ENCODE assay signal across 8 cellular contexts in genomic region chr3:149658444-149659172, GRCh38. TPM values are rescaled to one million over a fixed set of nuclear protein-coding genes. Genes with fewer than 3 reads are reported as not detected.
DNase-seq lines count a peak whose midpoint lies in the region; ATAC-seq and TF ChIP-seq lines count a peak whose summit lies in the region.

No MANE protein-coding gene starts in this region.

- peaks cover 17% of the 10 kb centered on the region for H3K36me3 Mint-ChIP-seq in WTC11

- H3K36me3 ChIP-seq in MG63 (peaks cover 30% of the 10 kb centered on the region), endocrine pancreas (ENCODE audit: control insufficient read depth, insufficient read depth, low read length) (no peaks in the 10 kb centered on the region), stomach (no peaks in the 10 kb centered on the region)

- H3K4me1 ChIP-seq in endocrine pancreas (ENCODE audit: control insufficient read depth, insufficient read depth, low read length) (no peaks in the 10 kb centered on the region), stomach (peaks cover 24 to 57% (median 36%) of the 10 kb centered on the region in 4 donors)

- CTCF ChIA-PET in WTC11 (lab: Charles Lee), result interaction anchor here (0.9 to 2.3 kb wide), 9 partner anchors 12 to 146 kb away, joined by 3 to 22 read pairs (median 4); no protein-coding TSS in a partner anchor

- POLR2A ChIA-PET in WTC11 (lab: Charles Lee), result interaction anchor here (0.5 to 3.4 kb wide), 23 partner anchors 10 to 751 kb away, joined by 3 to 33 read pairs (median 4); partner anchors contain the start of genes COMMD2 and RNF13

- H3K9ac ChIP-seq in endocrine pancreas (ENCODE audit: control insufficient read depth, insufficient read depth, low read length), result peak overlapping the region; percentile 65

- TF ChIP-seq CTCF in WTC11 (IDR thresholded peaks at IDR 0.05), result no peak
- TF ChIP-seq CTCF in stomach (IDR thresholded peaks at IDR 0.05), result no peak

- H3K9me3 ChIP-seq in MG63, result no peaks in the 10 kb centered on the region
- H3K9me3 ChIP-seq in endocrine pancreas (ENCODE audit: control insufficient read depth, low read length), result no peaks in the 10 kb centered on the region
- H3K9me3 ChIP-seq in stomach, result no peaks in the 10 kb centered on the region

- peak; percentile 15 for ATAC-seq in WTC11

- DNase-seq in activated CD4-positive, alpha-beta T cell treated with anti-CD3 and anti-CD28 coated beads for 48 hours, result peak; percentile 50
- no peak for DNase-seq in activated CD4-positive, alpha-beta T cell treated with anti-CD3 and anti-CD28 coated beads, Interleukin-2, amount 50 U/mL, for 4 hours
- peak; percentile 91 for DNase-seq in HCEC 1CT
- DNase-seq in MG63, result peak; percentile 87
- DNase-seq in WTC11 (ENCODE audit: low spot score), result peak; percentile 72
- peak; percentile 74 to 87 for DNase-seq in lung microvascular endothelial cell (ENCODE audit: low read depth in 2 of 2)
- DNase-seq in stomach, result peak; percentile 70

- H3K27ac Mint-ChIP-seq in WTC11, result peak overlapping the region; percentile 99

- H3K4me1 Mint-ChIP-seq in WTC11, result peaks cover 66% of the 10 kb centered on the region

- intact Hi-C loops in stomach (cut with DNase I; ENCODE audit: low total_unique reads), result loop anchor here (10.0 kb wide), 1 partner anchor 84 kb away; no protein-coding TSS in a partner anchor

- no peaks in the 10 kb centered on the region for H3K9me3 Mint-ChIP-seq in WTC11

- H3K27ac ChIP-seq in stomach, result peak overlapping the region; percentile 86 to 99 (median 96)

- H3K27me3 ChIP-seq in MG63, result no peaks in the 10 kb centered on the region
- H3K27me3 ChIP-seq in endocrine pancreas (ENCODE audit: control insufficient read depth, insufficient read depth, low read length), result no peaks in the 10 kb centered on the region
- peaks cover 0 to 27% (median 0%) of the 10 kb centered on the region in 3 donors for H3K27me3 ChIP-seq in stomach

- H3K4me3 ChIP-seq in MG63 (peak overlapping the region; percentile 87), endocrine pancreas (ENCODE audit: control insufficient read depth, insufficient read depth, low read length) (peak overlapping the region; percentile 19), stomach (peak overlapping the region; percentile 63 to 78 (median 73))

- TF ChIP-seq EP300 in stomach (IDR thresholded peaks at IDR 0.05), result peak; percentile 41

- no peak for TF ChIP-seq POLR2A in stomach (IDR thresholded peaks at IDR 0.05)

- 3 to 8% (median 3%) methylated on average over 14 to 33 of the region's 33 CpGs for WGBS in stomach, 5 donors

- H3K4me3 Mint-ChIP-seq in WTC11, result peak overlapping the region; percentile 90

- no peaks in the 10 kb centered on the region; the same call in 1 of the 2 replicates for H3K27me3 Mint-ChIP-seq in WTC11 (ENCODE audit: low read depth)

TF ChIP-seq in WTC11, 78 proteins besides CTCF, POLR2A, EP300 and RAD21 (continues in another document):
- TF ChIP-seq ZNF396 (CRISPR knock-in tag; IDR thresholded peaks at IDR 0.05; ENCODE audit: borderline replicate concordance), result no peak
- no peak for TF ChIP-seq ZNF121 (CRISPR knock-in tag; IDR thresholded peaks at IDR 0.05)
- no peak for TF ChIP-seq GRHL2 (CRISPR knock-in tag; IDR thresholded peaks at IDR 0.05; ENCODE audit: insufficient replicate concordance, severe bottlenecking)
- no peak for TF ChIP-seq FOXP1 (CRISPR knock-in tag; IDR thresholded peaks at IDR 0.05; ENCODE audit: borderline replicate concordance)
- no peak for TF ChIP-seq MYBL2 (CRISPR knock-in tag; IDR thresholded peaks at IDR 0.05)
- TF ChIP-seq FOXK1 (CRISPR knock-in tag; IDR thresholded peaks at IDR 0.05), result no peak
- no peak for TF ChIP-seq USF2 (CRISPR knock-in tag; IDR thresholded peaks at IDR 0.05)
- TF ChIP-seq ZNF423 (CRISPR knock-in tag; IDR thresholded peaks at IDR 0.05), result peak; percentile 78
- no peak for TF ChIP-seq ZBTB43 (CRISPR knock-in tag; IDR thresholded peaks at IDR 0.05)
- no peak; the same call in 1 of the 2 replicates for TF ChIP-seq TEAD1 (CRISPR knock-in tag; IDR thresholded peaks at IDR 0.05)
- TF ChIP-seq ZNF263 (CRISPR knock-in tag; IDR thresholded peaks at IDR 0.05; ENCODE audit: low read depth), result no peak
- TF ChIP-seq ZNF425 (CRISPR knock-in tag; conservative IDR thresholded peaks at IDR 0.05), result no peak
- no peak for TF ChIP-seq ARID4B (CRISPR knock-in tag; IDR thresholded peaks at IDR 0.05; ENCODE audit: borderline replicate concordance)
- no peak for TF ChIP-seq SMAD4 (CRISPR knock-in tag; IDR thresholded peaks at IDR 0.05)
- TF ChIP-seq ZNF671 (CRISPR knock-in tag; IDR thresholded peaks at IDR 0.05), result peak; percentile 64; the same call in 1 of the 2 replicates

RNA-seq across cellular contexts. Expression of gene WWTR1, which starts 0.8 kb away (rescaled TPM):
- total RNA-seq in MG63 (2014; rRNA removed; shearing (Covaris generic); ENCODE audit: low replicate concordance), result 51.3 and 93.0 TPM in 2 replicates
- total RNA-seq in WTC11 (2021) (24.6 to 30.0 TPM (median 25.5 TPM) in 3 replicates), lung microvascular endothelial cell (124 and 142 TPM in 2 replicates), stomach (100 to 1,000 TPM in 2 of 5 donors, 10 to 100 TPM in 3; 15.4 to 116 (median 89.4) TPM)
- 10 to 100 TPM; 19.8 to 61.6 (median 51.1) TPM for polyA plus RNA-seq in stomach

Comparison
In these comparisons a context has a peak if more than half of its experiments do, and no peak if none do; other contexts are left out.
1. DNase-seq: peak in activated CD4-positive, alpha-beta T cell treated with anti-CD3 and anti-CD28 coated beads for 48 hours (single experiment), HCEC 1CT (single experiment), MG63 (single experiment), WTC11 (single experiment), lung microvascular endothelial cell (2 of 2) and stomach (single experiment); none in activated CD4-positive, alpha-beta T cell treated with anti-CD3 and anti-CD28 coated beads, Interleukin-2, amount 50 U/mL, for 4 hours (0 of 2).
2. H3K4me3 ChIP-seq: peak in every context shown above with its lines; median percentile 87 in MG63; 73 in stomach; 19 in endocrine pancreas.